23 cellular contexts compared by ENCODE assay signal in the genomic region with DNA sequence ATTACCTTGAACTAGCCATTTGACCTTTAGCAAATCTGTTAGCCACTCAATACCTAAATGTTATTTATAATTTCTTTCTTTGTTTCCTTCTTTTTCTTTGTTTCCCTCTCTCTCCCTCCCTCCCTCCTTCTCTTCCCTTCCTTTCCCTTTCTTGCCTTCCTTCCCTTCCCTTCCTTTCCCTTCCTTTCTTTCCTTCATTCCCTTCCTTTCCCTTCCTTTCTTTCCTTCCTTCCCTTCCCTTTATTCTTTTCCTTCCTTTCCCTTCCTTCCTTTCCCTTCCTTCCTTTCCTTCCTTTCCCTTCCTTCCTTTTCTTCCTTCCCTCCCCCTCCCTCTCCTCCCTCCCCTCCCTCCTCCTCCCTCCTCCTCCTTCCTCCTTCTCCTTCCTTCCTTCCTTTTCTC.
"Had no signal": no experiment of that assay in that cellular context is flagged by ENCODE, and none has a peak within 500 bp of the region (broad histone marks: within the 10 kb centered on the region; RNA-seq: fewer than 3 reads in every experiment).

No MANE protein-coding gene starts in this region.

- H3K36me3 ChIP-seq: colonic mucosa, esophagus muscularis mucosa, esophagus squamous epithelium, gastrocnemius medialis, gastroesophageal sphincter, heart left ventricle, heart right ventricle had no signal

- DNase-seq: colonic mucosa; cortex of kidney; dermis blood vessel endothelial cell; dorsolateral prefrontal cortex; effector CD4-positive, alpha-beta T cell; effector CD8-positive, alpha-beta T cell; effector memory CD4-positive, alpha-beta T cell; effector memory CD8-positive, alpha-beta T cell; endodermal cell; erythroblast; esophagus squamous epithelium; foreskin fibroblast; foreskin melanocyte; gastrocnemius medialis; glutamatergic neuron; head of caudate nucleus; heart left ventricle; heart right ventricle had no signal

- H3K27ac ChIP-seq: colonic mucosa, coronary artery, dorsolateral prefrontal cortex, epithelial cell of prostate, esophagus muscularis mucosa, esophagus squamous epithelium, foreskin keratinocyte, gastrocnemius medialis, gastroesophageal sphincter, heart left ventricle, heart right ventricle had no signal

- H3K9me3 ChIP-seq: colonic mucosa, esophagus muscularis mucosa, esophagus squamous epithelium, gastrocnemius medialis, gastroesophageal sphincter, heart right ventricle had no signal

- H3K4me1 ChIP-seq: colonic mucosa, esophagus muscularis mucosa, esophagus squamous epithelium, foreskin keratinocyte, gastrocnemius medialis, gastroesophageal sphincter, heart left ventricle, heart right ventricle had no signal

- H3K4me3 ChIP-seq: colonic mucosa, coronary artery, dorsolateral prefrontal cortex, esophagus muscularis mucosa, esophagus squamous epithelium, gastrocnemius medialis, gastroesophageal sphincter, heart left ventricle, heart right ventricle had no signal
